Comparison of ENCODE assay signal across 1 cellular context in the genomic region with DNA sequence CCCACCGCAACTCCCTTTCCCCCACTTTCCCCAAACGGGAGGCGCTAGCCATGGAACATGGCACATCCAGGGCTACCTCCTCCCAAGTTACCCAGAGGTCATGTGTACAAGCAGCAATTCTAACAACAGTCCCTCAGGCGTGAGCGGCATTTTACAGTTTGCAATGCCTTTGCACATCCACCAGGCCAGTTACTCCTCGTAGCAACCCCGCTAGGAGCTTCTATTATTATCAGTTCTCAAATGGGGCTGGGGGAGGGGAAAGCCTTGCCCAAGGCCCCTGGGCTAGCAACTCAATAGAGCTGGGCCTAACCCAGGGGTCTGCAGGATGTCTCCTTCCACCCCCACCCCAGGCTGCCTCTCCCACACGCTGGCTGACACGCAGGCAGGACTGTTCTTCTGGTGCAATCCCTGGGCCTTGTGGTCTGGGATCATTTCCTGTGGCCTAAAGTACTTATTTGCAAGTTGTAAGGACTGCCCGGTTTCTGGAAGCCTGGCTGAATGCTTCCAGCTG.
TF ChIP-seq lines count a peak whose summit lies in the region.

No MANE protein-coding gene starts in this region.

TF ChIP-seq in K562, 482 proteins besides CTCF, POLR2A, EP300 and RAD21 (continued from another document):
- TF ChIP-seq, protein P1, sequence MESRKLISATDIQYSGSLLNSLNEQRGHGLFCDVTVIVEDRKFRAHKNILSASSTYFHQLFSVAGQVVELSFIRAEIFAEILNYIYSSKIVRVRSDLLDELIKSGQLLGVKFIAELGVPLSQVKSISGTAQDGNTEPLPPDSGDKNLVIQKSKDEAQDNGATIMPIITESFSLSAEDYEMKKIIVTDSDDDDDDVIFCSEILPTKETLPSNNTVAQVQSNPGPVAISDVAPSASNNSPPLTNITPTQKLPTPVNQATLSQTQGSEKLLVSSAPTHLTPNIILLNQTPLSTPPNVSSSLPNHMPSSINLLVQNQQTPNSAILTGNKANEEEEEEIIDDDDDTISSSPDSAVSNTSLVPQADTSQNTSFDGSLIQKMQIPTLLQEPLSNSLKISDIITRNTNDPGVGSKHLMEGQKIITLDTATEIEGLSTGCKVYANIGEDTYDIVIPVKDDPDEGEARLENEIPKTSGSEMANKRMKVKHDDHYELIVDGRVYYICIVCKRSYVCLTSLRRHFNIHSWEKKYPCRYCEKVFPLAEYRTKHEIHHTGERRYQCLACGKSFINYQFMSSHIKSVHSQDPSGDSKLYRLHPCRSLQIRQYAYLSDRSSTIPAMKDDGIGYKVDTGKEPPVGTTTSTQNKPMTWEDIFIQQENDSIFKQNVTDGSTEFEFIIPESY (CRISPR knock-in tag; IDR thresholded peaks at IDR 0.05) = peak; percentile 50; the same call in 1 of the 2 replicates
